Comparison of ENCODE assay signal across 2 cellular contexts in the genomic region with DNA sequence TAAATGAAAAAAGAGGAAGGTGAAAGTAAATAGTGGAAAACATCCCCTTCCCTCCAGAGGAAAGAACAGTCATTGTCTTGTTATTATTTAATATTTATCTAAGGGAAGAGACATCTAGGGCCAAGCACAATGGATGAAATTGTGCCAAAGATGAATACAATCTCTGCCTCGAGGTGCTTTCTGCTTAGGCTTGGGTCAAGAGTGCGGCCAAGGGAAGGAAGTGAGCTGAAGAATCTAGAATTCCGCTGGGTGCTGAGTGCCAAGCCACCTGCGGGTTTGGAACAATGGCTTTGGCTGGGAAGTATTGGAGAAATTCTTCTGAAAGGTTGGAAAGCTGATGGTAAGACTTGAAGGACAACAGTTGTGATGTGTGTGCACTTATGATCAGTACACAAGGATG.
TF ChIP-seq lines count a peak whose summit lies in the region.

No MANE protein-coding gene starts in this region.

TF ChIP-seq in SK-N-SH, 30 proteins besides CTCF, POLR2A, EP300 and RAD21 (continued from another document):
- TF ChIP-seq SMC3 (IDR thresholded peaks at IDR 0.05; ENCODE audit: low read depth, low read length) (no peak), ELF1 (IDR thresholded peaks at IDR 0.05) (no peak), NRF1 (IDR thresholded peaks at IDR 0.05; ENCODE audit: low read depth, low read length) (no peak), EZH2phosphoT487 (IDR thresholded peaks at IDR 0.05; ENCODE audit: borderline replicate concordance, low read depth) (no peak), SIN3A (IDR thresholded peaks at IDR 0.05; ENCODE audit: borderline replicate concordance, low read depth, low read length) (no peak), NFIC (IDR thresholded peaks at IDR 0.05; ENCODE audit: borderline replicate concordance) (no peak)
- TF ChIP-seq, protein P1, sequence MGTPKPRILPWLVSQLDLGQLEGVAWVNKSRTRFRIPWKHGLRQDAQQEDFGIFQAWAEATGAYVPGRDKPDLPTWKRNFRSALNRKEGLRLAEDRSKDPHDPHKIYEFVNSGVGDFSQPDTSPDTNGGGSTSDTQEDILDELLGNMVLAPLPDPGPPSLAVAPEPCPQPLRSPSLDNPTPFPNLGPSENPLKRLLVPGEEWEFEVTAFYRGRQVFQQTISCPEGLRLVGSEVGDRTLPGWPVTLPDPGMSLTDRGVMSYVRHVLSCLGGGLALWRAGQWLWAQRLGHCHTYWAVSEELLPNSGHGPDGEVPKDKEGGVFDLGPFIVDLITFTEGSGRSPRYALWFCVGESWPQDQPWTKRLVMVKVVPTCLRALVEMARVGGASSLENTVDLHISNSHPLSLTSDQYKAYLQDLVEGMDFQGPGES (IDR thresholded peaks at IDR 0.05; ENCODE audit: low read depth, low read length): no peak
- TF ChIP-seq, protein P2, sequence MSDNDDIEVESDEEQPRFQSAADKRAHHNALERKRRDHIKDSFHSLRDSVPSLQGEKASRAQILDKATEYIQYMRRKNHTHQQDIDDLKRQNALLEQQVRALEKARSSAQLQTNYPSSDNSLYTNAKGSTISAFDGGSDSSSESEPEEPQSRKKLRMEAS (IDR thresholded peaks at IDR 0.05; ENCODE audit: low read depth): no peak

TF ChIP-seq in SK-N-SH treated with all-trans-retinoic acid at 6 μM for 48 hours, 23 proteins besides CTCF, POLR2A, EP300 and RAD21 (continued from another document):
- TF ChIP-seq ZFP30 (CRISPR knock-in tag; IDR thresholded peaks at IDR 0.05) (no peak), ESRRG (CRISPR knock-in tag; IDR thresholded peaks at IDR 0.05) (no peak), ZNF8 (CRISPR knock-in tag; IDR thresholded peaks at IDR 0.05) (no peak), SNAI2 (CRISPR knock-in tag; IDR thresholded peaks at IDR 0.05) (no peak), BACH2 (CRISPR knock-in tag; IDR thresholded peaks at IDR 0.05; ENCODE audit: borderline replicate concordance) (no peak), GLIS3 (CRISPR knock-in tag; IDR thresholded peaks at IDR 0.05) (no peak), CSDC2 (CRISPR knock-in tag; IDR thresholded peaks at IDR 0.05) (no peak), ARNTL (CRISPR knock-in tag; IDR thresholded peaks at IDR 0.05; ENCODE audit: borderline replicate concordance, low read depth) (no peak)
- TF ChIP-seq, protein P3, sequence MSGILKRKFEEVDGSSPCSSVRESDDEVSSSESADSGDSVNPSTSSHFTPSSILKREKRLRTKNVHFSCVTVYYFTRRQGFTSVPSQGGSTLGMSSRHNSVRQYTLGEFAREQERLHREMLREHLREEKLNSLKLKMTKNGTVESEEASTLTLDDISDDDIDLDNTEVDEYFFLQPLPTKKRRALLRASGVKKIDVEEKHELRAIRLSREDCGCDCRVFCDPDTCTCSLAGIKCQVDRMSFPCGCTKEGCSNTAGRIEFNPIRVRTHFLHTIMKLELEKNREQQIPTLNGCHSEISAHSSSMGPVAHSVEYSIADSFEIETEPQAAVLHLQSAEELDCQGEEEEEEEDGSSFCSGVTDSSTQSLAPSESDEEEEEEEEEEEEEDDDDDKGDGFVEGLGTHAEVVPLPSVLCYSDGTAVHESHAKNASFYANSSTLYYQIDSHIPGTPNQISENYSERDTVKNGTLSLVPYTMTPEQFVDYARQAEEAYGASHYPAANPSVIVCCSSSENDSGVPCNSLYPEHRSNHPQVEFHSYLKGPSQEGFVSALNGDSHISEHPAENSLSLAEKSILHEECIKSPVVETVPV (CRISPR knock-in tag; IDR thresholded peaks at IDR 0.05): no peak
- TF ChIP-seq, protein P4, sequence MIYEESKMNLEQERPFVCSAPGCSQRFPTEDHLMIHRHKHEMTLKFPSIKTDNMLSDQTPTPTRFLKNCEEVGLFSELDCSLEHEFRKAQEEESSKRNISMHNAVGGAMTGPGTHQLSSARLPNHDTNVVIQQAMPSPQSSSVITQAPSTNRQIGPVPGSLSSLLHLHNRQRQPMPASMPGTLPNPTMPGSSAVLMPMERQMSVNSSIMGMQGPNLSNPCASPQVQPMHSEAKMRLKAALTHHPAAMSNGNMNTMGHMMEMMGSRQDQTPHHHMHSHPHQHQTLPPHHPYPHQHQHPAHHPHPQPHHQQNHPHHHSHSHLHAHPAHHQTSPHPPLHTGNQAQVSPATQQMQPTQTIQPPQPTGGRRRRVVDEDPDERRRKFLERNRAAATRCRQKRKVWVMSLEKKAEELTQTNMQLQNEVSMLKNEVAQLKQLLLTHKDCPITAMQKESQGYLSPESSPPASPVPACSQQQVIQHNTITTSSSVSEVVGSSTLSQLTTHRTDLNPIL (CRISPR knock-in tag; IDR thresholded peaks at IDR 0.05; ENCODE audit: low read depth): no peak
